Comparison of ENCODE assay signal across 8 cellular contexts in the genomic region with DNA sequence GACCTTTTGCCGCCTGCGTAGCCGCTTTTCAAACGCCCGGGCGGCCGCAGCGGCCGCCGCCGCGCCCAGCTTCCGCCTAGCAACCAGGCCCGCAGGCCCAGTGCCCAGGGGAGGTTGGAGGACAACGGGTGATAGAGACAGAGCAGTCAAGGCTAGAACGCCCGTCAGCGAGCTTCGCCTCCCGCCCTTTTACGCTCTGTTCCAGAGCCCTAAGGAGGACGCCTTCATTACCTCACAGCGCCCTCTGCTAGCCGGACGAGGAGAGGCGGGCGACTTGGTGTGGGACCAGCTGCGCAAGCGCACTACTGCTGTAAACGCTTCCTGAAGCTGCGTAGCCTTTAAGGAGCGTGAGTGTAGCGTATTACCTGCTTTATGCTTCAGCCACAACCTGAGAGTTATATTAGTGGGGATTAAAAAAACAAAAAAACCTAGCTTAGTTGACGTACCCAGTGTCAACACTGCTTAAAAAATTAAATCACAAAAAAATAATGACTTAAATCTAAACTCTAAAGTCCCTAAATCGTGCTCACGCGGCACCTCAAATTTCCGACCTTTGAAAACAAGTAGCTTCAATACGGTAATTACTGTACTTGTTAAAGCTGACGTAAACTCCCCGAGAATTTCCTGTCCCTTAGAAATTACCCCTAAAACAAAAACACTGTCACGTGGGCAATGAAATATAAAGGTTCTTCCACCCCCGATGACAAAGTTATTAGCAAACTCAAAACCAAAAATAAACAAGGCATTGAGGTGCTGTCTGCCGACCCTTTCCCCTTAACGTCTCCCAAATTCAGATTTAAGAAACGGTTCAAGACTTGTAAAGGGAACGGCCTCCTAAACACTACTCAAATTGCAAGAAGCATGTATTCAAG. TPM values are rescaled to one million over a fixed set of nuclear protein-coding genes. Genes with fewer than 3 reads are reported as not detected.
A peak's percentile ranks its signal among the peaks of the same experiment; 100 is the strongest.
DNase-seq lines count a peak whose midpoint lies in the region; ATAC-seq lines count a peak whose summit lies in the region.

A gene (minus strand): TSS at position 126 of the 872 bp plus-strand sequence. CDS start 405 bp downstream, outside the sequence.

- peak; percentile 99 for ATAC-seq in GM19467 (IDR thresholded peaks at IDR 0.05; ENCODE audit: unreplicated experiment)

- no peaks in the 10 kb centered on the region for H3K27me3 ChIP-seq in effector memory CD4-positive, alpha-beta T cell (replicated peaks; ENCODE audit: control insufficient read depth, insufficient read depth, low read length, poor library complexity, severe bottlenecking)

- H3K4me1 ChIP-seq in effector memory CD4-positive, alpha-beta T cell (ENCODE audit: control insufficient read depth, insufficient read depth, low read length, poor library complexity, severe bottlenecking): peaks cover 6% of the 10 kb centered on the region

- no peaks in the 10 kb centered on the region for H3K9me3 ChIP-seq in effector memory CD4-positive, alpha-beta T cell (ENCODE audit: control insufficient read depth, low read length)

- H3K27ac ChIP-seq in effector memory CD4-positive, alpha-beta T cell (ENCODE audit: insufficient read depth, low read length, poor library complexity, severe bottlenecking): peak within 1 kb of the TSS; percentile 95

- no peaks in the 10 kb centered on the region for H3K36me3 ChIP-seq in effector memory CD4-positive, alpha-beta T cell (ENCODE audit: control insufficient read depth, insufficient read depth, low read length)

- DNase-seq in COLO829 (ENCODE audit: low spot score) (peak; percentile 96), HS-27A (ENCODE audit: low read depth) (peak; percentile 88), lung microvascular endothelial cell (ENCODE audit: low read depth in 2 of 2) (peak; percentile 99 to 100)
- peak; percentile 97 for DNase-seq in NK-92 treated with Interleukin-12 subunit alpha and Interleukin-12 subunit beta, amount 100 ng/mL, for 24 hours (lab: John Stamatoyannopoulos, UW)
- peak; percentile 94 for DNase-seq in activated CD8-positive, alpha-beta memory T cell treated with anti-CD3 and anti-CD28 coated beads for 24 hours
- DNase-seq in effector memory CD4-positive, alpha-beta T cell: peak; percentile 93 to 96 (median 95)
- DNase-seq in stimulated activated CD4-positive, alpha-beta T cell treated with anti-CD3 and anti-CD28 coated beads, TNF-alpha, amount 100 ng/mL, for 48 hours (ENCODE audit: low read depth in 3 of 3): peak; percentile 88 to 96 (median 90)

- peak within 1 kb of the TSS; percentile 76 for H3K4me3 ChIP-seq in effector memory CD4-positive, alpha-beta T cell (ENCODE audit: insufficient read depth, low read depth, low read length, poor library complexity, severe bottlenecking)

RNA-seq across cellular contexts. Expression of the gene that starts here (rescaled TPM):
- 9.2 and 14.5 TPM in 2 replicates for total RNA-seq in lung microvascular endothelial cell

Comparison
In these comparisons a context has a peak if more than half of its experiments do, and no peak if none do; other contexts are left out.
1. Peak in every context shown above with its lines: DNase-seq, ATAC-seq, H3K4me3 ChIP-seq and H3K27ac ChIP-seq.